In genomic region chr3:134365766-134366065, GRCh38 we compare ENCODE assay signal across 13 cellular contexts. TPM values are rescaled to one million over a fixed set of nuclear protein-coding genes. Genes with fewer than 3 reads are reported as not detected.
DNase-seq lines count a peak whose midpoint lies in the region; ATAC-seq lines count a peak whose summit lies in the region.
"Had no signal": no experiment of that assay in that cellular context is flagged by ENCODE, and none has a peak within 500 bp of the region (broad histone marks: within the 10 kb centered on the region; RNA-seq: fewer than 3 reads in every experiment).

No MANE protein-coding gene starts in this region.

- no peaks in the 10 kb centered on the region for H3K9me3 ChIP-seq in adipocyte (ENCODE audit: control insufficient read depth, low read length)
- H3K9me3 ChIP-seq in skeletal muscle satellite cell (replicated peaks; ENCODE audit: low read length): no peaks in the 10 kb centered on the region

- H3K4me1 ChIP-seq in adipocyte (ENCODE audit: control insufficient read depth, insufficient read depth, low read length) (peaks cover 96% of the 10 kb centered on the region), skeletal muscle satellite cell (ENCODE audit: control insufficient read depth, insufficient read depth, low read length) (peaks cover 97% of the 10 kb centered on the region)

- H3K36me3 ChIP-seq in adipocyte (ENCODE audit: control insufficient read depth, insufficient read depth, low read length, severe bottlenecking) (peaks cover 93% of the 10 kb centered on the region), skeletal muscle satellite cell (ENCODE audit: insufficient read depth, low read length) (peaks cover 96% of the 10 kb centered on the region)

- DNase-seq in ELF-1 (ENCODE audit: low read depth, low spot score): peak; percentile 24
- DNase-seq in adipocyte (ENCODE audit: low read depth): no peak
- DNase-seq in SK-N-DZ (ENCODE audit: low spot score): no peak
- no peak for DNase-seq in SIG-M5 treated with dmso at 0.1 percent for 504 hours (lab: John Stamatoyannopoulos, UW; ENCODE audit: unreplicated experiment)
- no peak for DNase-seq in AG08395 (ENCODE audit: low spot score)
- DNase-seq: brain microvascular endothelial cell, COR-L47, KG1, NCI-H2081 had no signal

- ATAC-seq in HG03095 (IDR thresholded peaks at IDR 0.05; ENCODE audit: unreplicated experiment): no peak

- no peak overlapping the region for H3K4me2 ChIP-seq in skeletal muscle satellite cell (ENCODE audit: low read length)

- H3K4me3 ChIP-seq in adipocyte (ENCODE audit: low read length) (peak overlapping the region; percentile 14), skeletal muscle satellite cell (ENCODE audit: low read length) (no peak overlapping the region)

- peak overlapping the region; percentile 98 for H3K27ac ChIP-seq in layer of hippocampus (ENCODE audit: low read depth, low read length)
- H3K27ac ChIP-seq: brain microvascular endothelial cell had no signal

- H3K9ac ChIP-seq in adipocyte (ENCODE audit: low read length): peak overlapping the region; percentile 99
- H3K9ac ChIP-seq in skeletal muscle satellite cell (ENCODE audit: low read depth, low read length): peak overlapping the region; percentile 71

- H3K27me3 ChIP-seq in adipocyte (replicated peaks; ENCODE audit: control insufficient read depth, insufficient read depth, low read length) (no peaks in the 10 kb centered on the region), layer of hippocampus (ENCODE audit: control insufficient read depth, insufficient read depth, low read length) (no peaks in the 10 kb centered on the region), skeletal muscle satellite cell (ENCODE audit: control insufficient read depth, insufficient read depth, low read length) (no peaks in the 10 kb centered on the region)
- H3K27me3 ChIP-seq: brain microvascular endothelial cell had no signal

RNA-seq across cellular contexts. Expression of gene AMOTL2, which starts 8.5 kb away (rescaled TPM):
- 40.8 and 77.5 TPM in 2 replicates for total RNA-seq in skeletal muscle satellite cell (2012; rRNA removed)
- 14.6 and 23.0 TPM in 2 replicates for polyA plus RNA-seq in SK-N-DZ (2014; cell fraction: cytosol; rRNA removed)
- 13.4 and 17.3 TPM in 2 replicates for polyA plus RNA-seq in SK-N-DZ (2014; cell fraction: nucleus; rRNA removed)
- total RNA-seq: OCI-LY7 had no signal
